29 cellular contexts compared by ENCODE assay signal in the genomic region with DNA sequence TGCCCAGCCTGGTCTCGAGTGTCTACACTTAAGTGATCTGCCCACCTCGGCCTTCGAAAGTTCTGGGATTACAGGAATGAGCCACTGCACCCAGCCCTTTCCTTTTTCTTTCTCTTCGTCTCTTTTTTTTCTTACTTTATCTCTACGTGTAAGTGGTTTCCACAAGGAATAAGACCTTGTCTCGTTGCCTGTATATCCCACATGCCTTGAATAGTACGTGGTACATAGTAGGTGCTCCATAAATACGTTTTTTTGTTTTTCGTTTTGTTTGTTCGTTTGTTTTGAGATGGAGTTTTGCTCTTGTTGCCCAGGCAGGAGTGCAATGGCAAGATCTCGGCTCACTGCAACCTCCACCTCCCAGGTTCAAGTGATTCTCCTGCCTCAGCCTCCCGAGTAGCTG.
"Had no signal": no experiment of that assay in that cellular context is flagged by ENCODE, and none has a peak within 500 bp of the region (broad histone marks: within the 10 kb centered on the region; RNA-seq: fewer than 3 reads in every experiment).

No MANE protein-coding gene starts in this region.

- FAIRE-seq: islet of Langerhans, kidney, urothelium cell line had no signal

- H3K4me3 ChIP-seq: left lung, lower lobe of right lung, neural progenitor cell, right atrium auricular region, right lobe of liver, smooth muscle cell, suprapubic skin, thoracic aorta, tibial artery, upper lobe of right lung had no signal

- DNase-seq: hypothalamus; immature natural killer cell; kidney; left colon; left lung; lower lobe of right lung; mammary epithelial cell; mesenchymal stem cell; naive thymus-derived CD8-positive, alpha-beta T cell; occipital lobe; right lobe of liver; stimulated activated CD4-positive, alpha-beta T cell treated with anti-CD3 and anti-CD28 coated beads, Interleukin-1b, Interleukin-23, amount 100 ng/mL, for 48 hours; stimulated activated CD4-positive, alpha-beta T cell treated with anti-CD3 and anti-CD28 coated beads, Interleukin-2, amount 100 ng/mL, for 48 hours; stimulated activated CD4-positive, alpha-beta T cell treated with anti-CD3 and anti-CD28 coated beads, Interleukin-4, amount 100 ng/mL, for 4 hours; stimulated activated naive CD4-positive, alpha-beta T cell; tibial artery; trophoblast cell; upper lobe of right lung had no signal

- H2AFZ ChIP-seq: neural progenitor cell, parathyroid adenoma had no signal

- H3K36me3 Mint-ChIP-seq: immature natural killer cell; naive thymus-derived CD8-positive, alpha-beta T cell; neural progenitor cell had no signal

- H3K9me3 ChIP-seq: left lung, lower lobe of right lung, neutrophil, right atrium auricular region, right lobe of liver, suprapubic skin, thoracic aorta, tibial artery, upper lobe of right lung had no signal

- H3K27ac Mint-ChIP-seq: immature natural killer cell; nephron; neural progenitor cell; stimulated activated naive CD8-positive, alpha-beta T cell treated with anti-CD3 and anti-CD28 coated beads, Interleukin-15, Interleukin-2, amounts not matched to agents 100 ng/mL and 50 ng/mL, for 24 hours had no signal

- H3K4me2 ChIP-seq: neural progenitor cell, smooth muscle cell had no signal

- H3K4me1 ChIP-seq: lower lobe of right lung, upper lobe of right lung had no signal

- H3K36me3 ChIP-seq: left lung, lower lobe of right lung, neural progenitor cell, neutrophil, right atrium auricular region, right lobe of liver, suprapubic skin, thoracic aorta, tibial artery, upper lobe of right lung had no signal

- H3K4me3 Mint-ChIP-seq: immature natural killer cell; naive thymus-derived CD8-positive, alpha-beta T cell; nephron; neural progenitor cell; stimulated activated naive CD8-positive, alpha-beta T cell treated with anti-CD3 and anti-CD28 coated beads, Interleukin-15, Interleukin-2, amounts not matched to agents 100 ng/mL and 50 ng/mL, for 24 hours had no signal

- H3K9me3 Mint-ChIP-seq: naive thymus-derived CD8-positive, alpha-beta T cell; nephron; neural progenitor cell; stimulated activated naive CD8-positive, alpha-beta T cell treated with anti-CD3 and anti-CD28 coated beads, Interleukin-15, Interleukin-2, amounts not matched to agents 100 ng/mL and 50 ng/mL, for 24 hours had no signal

- H3K27ac ChIP-seq: left lung, lower lobe of right lung, neural progenitor cell, neutrophil, parathyroid adenoma, right atrium auricular region, right lobe of liver, suprapubic skin, thoracic aorta, tibial artery, upper lobe of right lung had no signal

- H3K27me3 Mint-ChIP-seq: naive thymus-derived CD8-positive, alpha-beta T cell; stimulated activated naive CD8-positive, alpha-beta T cell treated with anti-CD3 and anti-CD28 coated beads, Interleukin-15, Interleukin-2, amounts not matched to agents 100 ng/mL and 50 ng/mL, for 24 hours had no signal

- H3K79me2 ChIP-seq: parathyroid adenoma had no signal

- H3K9ac ChIP-seq: neural progenitor cell, parathyroid adenoma had no signal

- H3K27me3 ChIP-seq: left lung, neural progenitor cell, neutrophil, right atrium auricular region, right lobe of liver, suprapubic skin, tibial artery, upper lobe of right lung had no signal

- ATAC-seq: left colon; left lung; lower lobe of right lung; naive thymus-derived CD8-positive, alpha-beta T cell; right lobe of liver; upper lobe of right lung had no signal
